In the genomic region with DNA sequence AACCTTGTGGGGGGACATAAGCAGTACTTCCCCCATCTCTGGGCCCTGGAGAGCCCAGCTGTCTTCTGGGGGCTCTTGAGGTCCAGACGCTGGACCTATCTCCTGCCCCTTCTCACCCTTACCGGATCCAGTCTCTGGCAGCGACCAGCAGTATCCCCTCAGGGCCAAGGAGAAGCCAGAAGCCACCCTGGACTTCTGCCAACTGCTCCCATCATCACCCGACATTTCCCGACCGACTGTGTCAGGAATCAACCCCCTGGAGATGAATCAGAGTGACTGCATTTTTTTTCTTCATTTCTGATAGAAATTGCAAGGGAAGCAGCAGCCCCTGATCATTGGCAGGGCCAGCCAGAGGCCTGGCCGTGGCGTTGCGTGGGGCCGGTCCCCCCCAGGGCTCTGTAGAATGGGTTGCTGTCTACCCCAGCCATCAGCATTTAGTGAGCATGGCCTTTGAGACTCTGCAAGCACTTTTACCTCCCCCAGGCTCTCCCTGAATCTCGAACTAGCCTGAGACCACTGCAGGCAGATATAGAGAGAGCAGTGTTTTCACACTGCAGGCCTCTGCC, we compare ENCODE assay signal across 1 cellular context.
TF ChIP-seq lines count a peak whose summit lies in the region.

No MANE protein-coding gene starts in this region.

TF ChIP-seq in SK-N-SH, 30 proteins besides CTCF, POLR2A, EP300 and RAD21 (continued from another document):
- TF ChIP-seq, protein P1, sequence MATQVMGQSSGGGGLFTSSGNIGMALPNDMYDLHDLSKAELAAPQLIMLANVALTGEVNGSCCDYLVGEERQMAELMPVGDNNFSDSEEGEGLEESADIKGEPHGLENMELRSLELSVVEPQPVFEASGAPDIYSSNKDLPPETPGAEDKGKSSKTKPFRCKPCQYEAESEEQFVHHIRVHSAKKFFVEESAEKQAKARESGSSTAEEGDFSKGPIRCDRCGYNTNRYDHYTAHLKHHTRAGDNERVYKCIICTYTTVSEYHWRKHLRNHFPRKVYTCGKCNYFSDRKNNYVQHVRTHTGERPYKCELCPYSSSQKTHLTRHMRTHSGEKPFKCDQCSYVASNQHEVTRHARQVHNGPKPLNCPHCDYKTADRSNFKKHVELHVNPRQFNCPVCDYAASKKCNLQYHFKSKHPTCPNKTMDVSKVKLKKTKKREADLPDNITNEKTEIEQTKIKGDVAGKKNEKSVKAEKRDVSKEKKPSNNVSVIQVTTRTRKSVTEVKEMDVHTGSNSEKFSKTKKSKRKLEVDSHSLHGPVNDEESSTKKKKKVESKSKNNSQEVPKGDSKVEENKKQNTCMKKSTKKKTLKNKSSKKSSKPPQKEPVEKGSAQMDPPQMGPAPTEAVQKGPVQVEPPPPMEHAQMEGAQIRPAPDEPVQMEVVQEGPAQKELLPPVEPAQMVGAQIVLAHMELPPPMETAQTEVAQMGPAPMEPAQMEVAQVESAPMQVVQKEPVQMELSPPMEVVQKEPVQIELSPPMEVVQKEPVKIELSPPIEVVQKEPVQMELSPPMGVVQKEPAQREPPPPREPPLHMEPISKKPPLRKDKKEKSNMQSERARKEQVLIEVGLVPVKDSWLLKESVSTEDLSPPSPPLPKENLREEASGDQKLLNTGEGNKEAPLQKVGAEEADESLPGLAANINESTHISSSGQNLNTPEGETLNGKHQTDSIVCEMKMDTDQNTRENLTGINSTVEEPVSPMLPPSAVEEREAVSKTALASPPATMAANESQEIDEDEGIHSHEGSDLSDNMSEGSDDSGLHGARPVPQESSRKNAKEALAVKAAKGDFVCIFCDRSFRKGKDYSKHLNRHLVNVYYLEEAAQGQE (IDR thresholded peaks at IDR 0.05; ENCODE audit: low read depth, low read length), result no peak
- TF ChIP-seq SIN3A (IDR thresholded peaks at IDR 0.05; ENCODE audit: borderline replicate concordance, low read depth, low read length) (no peak), YY1 (IDR thresholded peaks at IDR 0.05; ENCODE audit: low read depth) (no peak), FOXM1 (IDR thresholded peaks at IDR 0.05; ENCODE audit: low read depth) (no peak), RXRA (IDR thresholded peaks at IDR 0.05; ENCODE audit: borderline replicate concordance, low read depth) (no peak; the same call in 1 of the 2 replicates), FOXJ3 (CRISPR knock-in tag; IDR thresholded peaks at IDR 0.05) (no peak), MEF2A (IDR thresholded peaks at IDR 0.05; ENCODE audit: borderline replicate concordance, low read depth) (no peak), GABPA (IDR thresholded peaks at IDR 0.05; ENCODE audit: low read depth) (no peak), TAF1 (IDR thresholded peaks at IDR 0.05; ENCODE audit: borderline replicate concordance, low read depth, low read length) (no peak), EZH2phosphoT487 (IDR thresholded peaks at IDR 0.05; ENCODE audit: borderline replicate concordance, low read depth) (no peak), MXI1 (IDR thresholded peaks at IDR 0.05; ENCODE audit: low read depth, low read length) (no peak), RFX5 (IDR thresholded peaks at IDR 0.05; ENCODE audit: low read length) (no peak), NFIC (IDR thresholded peaks at IDR 0.05; ENCODE audit: borderline replicate concordance) (peak; percentile 92), ELF1 (IDR thresholded peaks at IDR 0.05) (no peak), TCF12 (IDR thresholded peaks at IDR 0.05) (peak; percentile 70), TEAD4 (IDR thresholded peaks at IDR 0.05; ENCODE audit: borderline replicate concordance, insufficient read depth) (no peak)
- TF ChIP-seq, protein P2, sequence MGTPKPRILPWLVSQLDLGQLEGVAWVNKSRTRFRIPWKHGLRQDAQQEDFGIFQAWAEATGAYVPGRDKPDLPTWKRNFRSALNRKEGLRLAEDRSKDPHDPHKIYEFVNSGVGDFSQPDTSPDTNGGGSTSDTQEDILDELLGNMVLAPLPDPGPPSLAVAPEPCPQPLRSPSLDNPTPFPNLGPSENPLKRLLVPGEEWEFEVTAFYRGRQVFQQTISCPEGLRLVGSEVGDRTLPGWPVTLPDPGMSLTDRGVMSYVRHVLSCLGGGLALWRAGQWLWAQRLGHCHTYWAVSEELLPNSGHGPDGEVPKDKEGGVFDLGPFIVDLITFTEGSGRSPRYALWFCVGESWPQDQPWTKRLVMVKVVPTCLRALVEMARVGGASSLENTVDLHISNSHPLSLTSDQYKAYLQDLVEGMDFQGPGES (IDR thresholded peaks at IDR 0.05; ENCODE audit: low read depth, low read length), result no peak
- TF ChIP-seq, protein P3, sequence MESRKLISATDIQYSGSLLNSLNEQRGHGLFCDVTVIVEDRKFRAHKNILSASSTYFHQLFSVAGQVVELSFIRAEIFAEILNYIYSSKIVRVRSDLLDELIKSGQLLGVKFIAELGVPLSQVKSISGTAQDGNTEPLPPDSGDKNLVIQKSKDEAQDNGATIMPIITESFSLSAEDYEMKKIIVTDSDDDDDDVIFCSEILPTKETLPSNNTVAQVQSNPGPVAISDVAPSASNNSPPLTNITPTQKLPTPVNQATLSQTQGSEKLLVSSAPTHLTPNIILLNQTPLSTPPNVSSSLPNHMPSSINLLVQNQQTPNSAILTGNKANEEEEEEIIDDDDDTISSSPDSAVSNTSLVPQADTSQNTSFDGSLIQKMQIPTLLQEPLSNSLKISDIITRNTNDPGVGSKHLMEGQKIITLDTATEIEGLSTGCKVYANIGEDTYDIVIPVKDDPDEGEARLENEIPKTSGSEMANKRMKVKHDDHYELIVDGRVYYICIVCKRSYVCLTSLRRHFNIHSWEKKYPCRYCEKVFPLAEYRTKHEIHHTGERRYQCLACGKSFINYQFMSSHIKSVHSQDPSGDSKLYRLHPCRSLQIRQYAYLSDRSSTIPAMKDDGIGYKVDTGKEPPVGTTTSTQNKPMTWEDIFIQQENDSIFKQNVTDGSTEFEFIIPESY (IDR thresholded peaks at IDR 0.05; ENCODE audit: borderline replicate concordance, low read depth), result no peak
- TF ChIP-seq, protein P4, sequence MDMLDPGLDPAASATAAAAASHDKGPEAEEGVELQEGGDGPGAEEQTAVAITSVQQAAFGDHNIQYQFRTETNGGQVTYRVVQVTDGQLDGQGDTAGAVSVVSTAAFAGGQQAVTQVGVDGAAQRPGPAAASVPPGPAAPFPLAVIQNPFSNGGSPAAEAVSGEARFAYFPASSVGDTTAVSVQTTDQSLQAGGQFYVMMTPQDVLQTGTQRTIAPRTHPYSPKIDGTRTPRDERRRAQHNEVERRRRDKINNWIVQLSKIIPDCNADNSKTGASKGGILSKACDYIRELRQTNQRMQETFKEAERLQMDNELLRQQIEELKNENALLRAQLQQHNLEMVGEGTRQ (IDR thresholded peaks at IDR 0.05; ENCODE audit: borderline replicate concordance, low read depth, low read length), result no peak
